Comparison of ENCODE assay signal across 8 cellular contexts in the genomic region with DNA sequence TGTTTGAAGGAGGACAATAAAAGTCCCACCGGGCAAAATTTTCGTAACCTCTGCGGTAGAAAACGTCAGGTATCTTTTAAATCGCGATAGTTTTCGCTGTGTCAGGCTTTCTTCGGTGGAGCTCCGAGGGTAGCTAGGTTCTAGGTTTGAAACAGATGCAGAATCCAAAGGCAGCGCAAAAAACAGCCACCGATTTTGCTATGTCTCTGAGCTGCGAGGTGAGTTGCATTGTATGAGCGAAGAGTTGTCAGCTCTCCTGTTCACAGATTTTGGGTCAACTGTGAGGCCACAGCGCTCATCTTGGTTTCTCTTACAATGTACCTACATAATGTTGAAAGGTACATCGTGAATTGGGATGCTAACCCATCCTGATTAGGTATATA. TPM values are rescaled to one million over a fixed set of nuclear protein-coding genes. Genes with fewer than 3 reads are reported as not detected.
A peak's percentile ranks its signal among the peaks of the same experiment; 100 is the strongest.
DNase-seq lines count a peak whose midpoint lies in the region; ATAC-seq and TF ChIP-seq lines count a peak whose summit lies in the region.

No MANE protein-coding gene starts in this region.

- peak overlapping the region; percentile 1; the same call in 1 of the 2 replicates for H2AFZ ChIP-seq in OCI-LY7 (ENCODE audit: low read length)

- intact Hi-C loops in OCI-LY7 (cut with micrococcal nuclease; ENCODE audit: unreplicated experiment), result loop anchor here (1.0 to 2.0 kb wide), 2 partner anchors 9 to 40 kb away; partner anchors contain the start of gene NEK1
- intact Hi-C loops in MCF 10A (cut with micrococcal nuclease), result loop anchor here (1.0 kb wide), 2 partner anchors 39 to 405 kb away; partner anchors contain the start of gene MFAP3L
- intact Hi-C loops in left colon (cut with DNase I, micrococcal nuclease), result loop anchor here in 1 of 2 donors (5.0 kb wide), 1 partner anchor 41 kb away; no protein-coding TSS in a partner anchor

- peaks cover 27% of the 10 kb centered on the region for H3K4me1 ChIP-seq in OCI-LY7 (ENCODE audit: insufficient read depth, low read length, poor library complexity, severe bottlenecking)

- no peak for DNase-seq in GM12864 (ENCODE audit: low read depth)
- peak; percentile 41 for DNase-seq in OCI-LY7 (ENCODE audit: low spot score)
- DNase-seq in MCF 10A (ENCODE audit: unreplicated experiment), result peak; percentile 41
- DNase-seq in left colon, result peak in 1 of 2 donors; percentile 42
- peak in 11 of 49 donors; percentile 2 to 46 (median 14) for DNase-seq in substantia nigra (lab: John Stamatoyannopoulos, UW)
- DNase-seq in GOT3 (lab: John Stamatoyannopoulos, UW), result no peak

- TSS peak; percentile 89 for BruUV-seq in OCI-LY7 (replicated peaks; lab: Mats Ljungman, UMichigan)
- TSS peak; percentile 80 for BruUV-seq in MCF 10A (replicated peaks; lab: Mats Ljungman, UMichigan)

- no peaks in the 10 kb centered on the region for H3K9me2 ChIP-seq in OCI-LY7 (ENCODE audit: insufficient read depth, low read length)

- peaks cover 10% of the 10 kb centered on the region; the same call in 1 of the 2 replicates for H4K20me1 ChIP-seq in OCI-LY7 (ENCODE audit: insufficient read depth, low read length)

- H3K4me1 Mint-ChIP-seq in MCF 10A (ENCODE audit: insufficient read depth, unreplicated experiment), result peaks cover 29% of the 10 kb centered on the region

- no peaks in the 10 kb centered on the region for H3K36me3 Mint-ChIP-seq in MCF 10A (ENCODE audit: insufficient read depth, unreplicated experiment)

- H3K79me2 ChIP-seq in OCI-LY7 (ENCODE audit: insufficient read depth, low read depth, low read length), result peaks cover 54% of the 10 kb centered on the region

- TF ChIP-seq CTCF in GM12864 (IDR thresholded peaks at IDR 0.05; ENCODE audit: low read depth, low read length, missing control alignments) (no peak), OCI-LY7 (conservative IDR thresholded peaks at IDR 0.05; ENCODE audit: low read length) (no peak), MCF 10A (IDR thresholded peaks at IDR 0.05; ENCODE audit: unreplicated experiment) (no peak)

- H3K4me3 ChIP-seq in GM12864 (ENCODE audit: low read depth, low read length), result peak overlapping the region; percentile 73
- peak overlapping the region; percentile 75 for H3K4me3 ChIP-seq in OCI-LY7 (ENCODE audit: low read depth, low read length, poor library complexity, severe bottlenecking)

- POLR2A ChIA-PET in OCI-LY7 (lab: Charles Lee), result interaction anchor here (1.1 to 2.2 kb wide), 6 partner anchors 8 to 102 kb away, joined by 3 to 10 read pairs (median 5); partner anchors contain the start of gene NEK1
- POLR2A ChIA-PET in MCF 10A (lab: Yijun Ruan, JAX), result interaction anchor here (0.6 to 5.2 kb wide), 17 partner anchors 8 to 701 kb away, joined by 3 to 303 read pairs (median 5); partner anchors contain the start of genes HPF1 and NEK1

- H3K9me3 ChIP-seq in OCI-LY7 (ENCODE audit: low read length), result peaks cover 8% of the 10 kb centered on the region; the same call in 1 of the 2 replicates

- H3K4me3 Mint-ChIP-seq in MCF 10A (ENCODE audit: unreplicated experiment), result peak overlapping the region; percentile 97

- no peaks in the 10 kb centered on the region for H3K9me3 Mint-ChIP-seq in MCF 10A (ENCODE audit: unreplicated experiment)

- peak overlapping the region; percentile 97 for H3K4me2 ChIP-seq in OCI-LY7 (ENCODE audit: low read length)

- H3K27me3 Mint-ChIP-seq in MCF 10A (ENCODE audit: insufficient read depth, unreplicated experiment), result no peaks in the 10 kb centered on the region

- H3K36me3 ChIP-seq in OCI-LY7 (ENCODE audit: insufficient read depth, low read length), result peaks cover 10% of the 10 kb centered on the region

- H3K27ac ChIP-seq in OCI-LY7 (ENCODE audit: low read depth, low read length, poor library complexity, severe bottlenecking) (peak overlapping the region; percentile 93), substantia nigra (ENCODE audit: low read depth, low read length, poor library complexity, severe bottlenecking) (peak overlapping the region; percentile 81)

- peak overlapping the region; percentile 98 for H3K27ac Mint-ChIP-seq in MCF 10A (ENCODE audit: low read depth, unreplicated experiment)

- ATAC-seq in left colon (peak; percentile 7), HG02623 (IDR thresholded peaks at IDR 0.05; ENCODE audit: unreplicated experiment) (no peak), HG03135 (IDR thresholded peaks at IDR 0.05; ENCODE audit: unreplicated experiment) (no peak)

- CTCF ChIA-PET in OCI-LY7 (lab: Charles Lee; ENCODE audit: unreplicated experiment) (no interaction called here), MCF 10A (lab: Yijun Ruan, JAX) (interaction anchor here (1.0 to 1.9 kb wide), 4 partner anchors 10 to 39 kb away, joined by 3 to 9 read pairs (median 6); no protein-coding TSS in a partner anchor)

RNA-seq across cellular contexts. Expression of gene CLCN3, which starts 0.5 kb away (rescaled TPM):
- 17.8 and 23.0 TPM in 2 replicates for total RNA-seq in OCI-LY7 (2014; rRNA removed; shearing (Covaris generic))
- total RNA-seq in OCI-LY7 (2022), result 37.5 and 42.0 TPM in 2 replicates
- 56.0 and 67.8 TPM in 2 replicates for total RNA-seq in MCF 10A (2022)
- 100 to 1,000 TPM; 116 to 131 TPM for total RNA-seq in left colon

RNA-seq across cellular contexts. Expression of gene NEK1, which starts 8.5 kb away (rescaled TPM):
- 7.4 and 7.9 TPM in 2 replicates for total RNA-seq in OCI-LY7 (2014; rRNA removed; shearing (Covaris generic))
- total RNA-seq in OCI-LY7 (2022), result 26.2 and 27.5 TPM in 2 replicates
- total RNA-seq in MCF 10A (2022), result 15.5 and 17.2 TPM in 2 replicates
- 1 to 10 TPM; 8.5 to 9.0 TPM for total RNA-seq in left colon

Comparison
In these comparisons a context has a peak if more than half of its experiments do, and no peak if none do; other contexts are left out.
1. DNase-seq: peak in OCI-LY7 (single experiment) and MCF 10A (single experiment); none in GM12864 (single experiment) and GOT3 (single experiment).